Comparison of ENCODE assay signal across 16 cellular contexts in the genomic region with DNA sequence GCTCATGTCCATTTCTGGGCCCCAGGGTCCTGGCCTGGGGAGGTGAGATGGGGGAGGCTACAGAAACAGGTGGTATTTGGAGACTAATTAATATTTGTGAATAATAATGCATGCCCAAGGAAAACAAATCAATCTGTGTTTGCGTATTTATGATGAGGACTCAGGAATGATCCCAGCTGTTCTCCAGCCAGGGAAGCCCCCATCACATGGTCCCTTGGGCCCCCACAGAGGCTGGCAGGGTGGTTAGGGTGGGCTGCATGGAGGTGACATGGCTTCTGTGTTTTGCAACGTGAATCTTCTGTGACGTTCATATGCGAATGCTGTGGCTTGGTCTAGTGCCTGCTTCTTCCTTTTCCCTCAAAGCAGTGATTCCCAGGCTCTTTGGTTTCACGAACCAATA. TPM values are rescaled to one million over a fixed set of nuclear protein-coding genes. Genes with fewer than 3 reads are reported as not detected.
DNase-seq lines count a peak whose midpoint lies in the region; ATAC-seq and TF ChIP-seq lines count a peak whose summit lies in the region.
"Had no signal": no experiment of that assay in that cellular context is flagged by ENCODE, and none has a peak within 500 bp of the region (broad histone marks: within the 10 kb centered on the region; RNA-seq: fewer than 3 reads in every experiment).

No MANE protein-coding gene starts in this region.

- ATAC-seq in right cardiac atrium (no peak), left cardiac atrium (no peak), HG02970 (IDR thresholded peaks at IDR 0.05; ENCODE audit: low FRiP score, unreplicated experiment) (no peak), GM19463 (IDR thresholded peaks at IDR 0.05; ENCODE audit: unreplicated experiment) (no peak)
- ATAC-seq: effector memory CD8-positive, alpha-beta T cell; PC-3 had no signal

- peaks cover 19% of the 10 kb centered on the region for H3K36me3 Mint-ChIP-seq in mesothelial cell of epicardium
- H3K36me3 Mint-ChIP-seq: activated naive CD4-positive, alpha-beta T cell treated with anti-CD3 and anti-CD28 coated beads, Interleukin-2, amount 50 U/mL, for 24 hours; CD8-positive, alpha-beta memory T cell had no signal

- no peaks in the 10 kb centered on the region for H3K9me3 ChIP-seq in right cardiac atrium (ENCODE audit: control insufficient read depth, low read length)

- no peak for TF ChIP-seq CTCF in mesothelial cell of epicardium (IDR thresholded peaks at IDR 0.05; ENCODE audit: unreplicated experiment)

- H3K4me3 ChIP-seq in right cardiac atrium (ENCODE audit: low read length): no peak overlapping the region
- no peak overlapping the region for H3K4me3 ChIP-seq in skin epidermis

- peak in 1 of 3 donors; percentile 6 for DNase-seq in right cardiac atrium
- no peak for DNase-seq in left cardiac atrium
- no peak for DNase-seq in mesothelial cell of epicardium (ENCODE audit: low spot score in 2 of 2, unreplicated experiment in 2 of 2)
- DNase-seq in NOMO-1 treated with DMSO at 0.1 percent for 48 hours (lab: John Stamatoyannopoulos, UW; ENCODE audit: unreplicated experiment): no peak
- no peak for DNase-seq in activated naive CD4-positive, alpha-beta T cell treated with Interleukin-2 at 50 U/mL for 16 hours
- DNase-seq: CD8-positive, alpha-beta memory T cell; effector memory CD8-positive, alpha-beta T cell; EL; foreskin fibroblast; H7; NCI-H1694; PC-3 had no signal

- H3K27me3 ChIP-seq in right cardiac atrium (ENCODE audit: control insufficient read depth, insufficient read depth): no peaks in the 10 kb centered on the region

- WGBS in right cardiac atrium: 70% methylated on average over 5 of the region's 5 CpGs

- H3K27me3 Mint-ChIP-seq in mesothelial cell of epicardium (ENCODE audit: low read depth): no peaks in the 10 kb centered on the region
- H3K27me3 Mint-ChIP-seq: activated naive CD4-positive, alpha-beta T cell treated with anti-CD3 and anti-CD28 coated beads, Interleukin-2, amount 50 U/mL, for 24 hours had no signal

- no peaks in the 10 kb centered on the region for H3K9me3 Mint-ChIP-seq in mesothelial cell of epicardium
- H3K9me3 Mint-ChIP-seq: activated naive CD4-positive, alpha-beta T cell treated with anti-CD3 and anti-CD28 coated beads, Interleukin-2, amount 50 U/mL, for 24 hours; CD8-positive, alpha-beta memory T cell; effector memory CD8-positive, alpha-beta T cell had no signal

- H3K4me1 Mint-ChIP-seq in mesothelial cell of epicardium: peaks cover 75% of the 10 kb centered on the region
- H3K4me1 Mint-ChIP-seq: activated naive CD4-positive, alpha-beta T cell treated with anti-CD3 and anti-CD28 coated beads, Interleukin-2, amount 50 U/mL, for 24 hours had no signal

- no peak overlapping the region for H3K4me3 Mint-ChIP-seq in mesothelial cell of epicardium
- H3K4me3 Mint-ChIP-seq: activated naive CD4-positive, alpha-beta T cell treated with anti-CD3 and anti-CD28 coated beads, Interleukin-2, amount 50 U/mL, for 24 hours; CD8-positive, alpha-beta memory T cell; effector memory CD8-positive, alpha-beta T cell had no signal

- intact Hi-C loops in right cardiac atrium (cut with DNase I) (no loop called here), left cardiac atrium (cut with DNase I) (no loop called here)

- peaks cover 4% of the 10 kb centered on the region for H3K4me1 ChIP-seq in right cardiac atrium (ENCODE audit: control insufficient read depth, insufficient read depth, low read length)

- H3K27ac ChIP-seq in right cardiac atrium (ENCODE audit: low read length) (peak overlapping the region; percentile 37), skin epidermis (peak overlapping the region in 13 of 21 experiments; percentile 23 to 81 (median 61))

- H3K27ac Mint-ChIP-seq in mesothelial cell of epicardium: peak overlapping the region; percentile 82
- H3K27ac Mint-ChIP-seq: activated naive CD4-positive, alpha-beta T cell treated with anti-CD3 and anti-CD28 coated beads, Interleukin-2, amount 50 U/mL, for 24 hours; CD8-positive, alpha-beta memory T cell; effector memory CD8-positive, alpha-beta T cell had no signal

RNA-seq across cellular contexts. Expression of a gene that starts 10.5 kb away (rescaled TPM):
- total RNA-seq in right cardiac atrium (10 to 100 TPM; 11.1 to 19.7 (median 12.7) TPM), left cardiac atrium (10 to 100 TPM; 37.4 to 63.1 TPM), mesothelial cell of epicardium (464 to 475 TPM (median 471 TPM) in 3 replicates)
- 5.1 TPM for polyA plus RNA-seq in right cardiac atrium
- polyA plus RNA-seq: CD8-positive, alpha-beta memory T cell had no signal
